2 cellular contexts compared by ENCODE assay signal in genomic region chr7:47516386-47516785, GRCh38.
TF ChIP-seq lines count a peak whose summit lies in the region.

No MANE protein-coding gene starts in this region.

TF ChIP-seq in liver, 16 proteins besides CTCF, POLR2A, EP300 and RAD21 (continued from another document):
- TF ChIP-seq ATF3 (IDR thresholded peaks at IDR 0.05) = no peak
- TF ChIP-seq FOXA1 (IDR thresholded peaks at IDR 0.05) = no peak
- TF ChIP-seq RXRA (IDR thresholded peaks at IDR 0.05) = no peak
- TF ChIP-seq JUND (IDR thresholded peaks at IDR 0.05) = no peak
- no peak for TF ChIP-seq HNF4A (conservative IDR thresholded peaks at IDR 0.05)
- TF ChIP-seq ZBTB33 (IDR thresholded peaks at IDR 0.05) = no peak
- TF ChIP-seq NR2F2 (IDR thresholded peaks at IDR 0.05) = no peak
- TF ChIP-seq GABPA (IDR thresholded peaks at IDR 0.05 in 1 of 2, conservative IDR thresholded peaks at IDR 0.05 in 1 of 2) = no peak
- no peak for TF ChIP-seq TAF1 (conservative IDR thresholded peaks at IDR 0.05)
- no peak for TF ChIP-seq FOXA2 (IDR thresholded peaks at IDR 0.05)
- no peak for TF ChIP-seq HNF4G (IDR thresholded peaks at IDR 0.05)
- no peak for TF ChIP-seq EGR1 (IDR thresholded peaks at IDR 0.05; ENCODE audit: low read depth in 2 of 2)
- TF ChIP-seq MAX (IDR thresholded peaks at IDR 0.05) = no peak

TF ChIP-seq in HepG2, 621 proteins besides CTCF, POLR2A, EP300 and RAD21 (continued from another document):
- TF ChIP-seq ZBTB25 (CRISPR knock-in tag; IDR thresholded peaks at IDR 0.05) = no peak
- no peak for TF ChIP-seq TCF7 (IDR thresholded peaks at IDR 0.05; ENCODE audit: low read depth)
- TF ChIP-seq ZNF274 (CRISPR knock-in tag; IDR thresholded peaks at IDR 0.05) = no peak
- TF ChIP-seq ZNF292 (CRISPR knock-in tag; IDR thresholded peaks at IDR 0.05; ENCODE audit: borderline replicate concordance, low read depth) = no peak
- TF ChIP-seq ZNF407 (CRISPR knock-in tag; IDR thresholded peaks at IDR 0.05; ENCODE audit: not compliant biosample characterization) = no peak
- TF ChIP-seq ZNF441 (CRISPR knock-in tag; IDR thresholded peaks at IDR 0.05; ENCODE audit: borderline replicate concordance) = no peak
- no peak for TF ChIP-seq CC2D1A (CRISPR knock-in tag; IDR thresholded peaks at IDR 0.05)
- no peak for TF ChIP-seq NKX3-1 (CRISPR knock-in tag; IDR thresholded peaks at IDR 0.05)
- no peak for TF ChIP-seq ZBTB4 (CRISPR knock-in tag; IDR thresholded peaks at IDR 0.05; ENCODE audit: borderline replicate concordance)
- TF ChIP-seq GATA4 (IDR thresholded peaks at IDR 0.05; ENCODE audit: borderline replicate concordance, low read depth) = no peak
- no peak for TF ChIP-seq RFX3 (CRISPR knock-in tag; IDR thresholded peaks at IDR 0.05)
- TF ChIP-seq ARHGAP35 (CRISPR knock-in tag; IDR thresholded peaks at IDR 0.05; ENCODE audit: borderline replicate concordance) = no peak
